17 cellular contexts compared by ENCODE assay signal in the genomic region with DNA sequence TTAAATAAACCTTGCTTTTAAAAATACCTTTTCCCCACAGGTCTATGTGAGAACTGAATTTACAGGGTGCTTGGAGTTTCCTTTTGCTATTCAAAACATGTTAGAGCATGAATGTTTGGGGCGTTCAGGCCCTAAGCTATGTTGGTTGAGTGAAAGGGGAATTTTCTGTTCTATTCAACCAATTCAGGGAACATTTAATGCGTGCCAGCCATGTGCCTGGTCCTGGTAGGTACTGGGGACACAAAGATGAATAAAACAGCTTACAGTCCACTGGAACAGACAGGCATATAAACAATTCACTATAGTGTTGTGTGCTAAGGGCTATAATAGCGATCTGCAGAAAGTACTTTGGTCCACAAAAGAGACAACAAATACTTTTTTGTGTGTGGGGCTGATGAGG.
DNase-seq lines count a peak whose midpoint lies in the region; ATAC-seq and TF ChIP-seq lines count a peak whose summit lies in the region.
"Had no signal": no experiment of that assay in that cellular context is flagged by ENCODE, and none has a peak within 500 bp of the region (broad histone marks: within the 10 kb centered on the region; RNA-seq: fewer than 3 reads in every experiment).

No MANE protein-coding gene starts in this region.

- H3K4me3 Mint-ChIP-seq in endothelial cell (ENCODE audit: unreplicated experiment) = no peak overlapping the region

- H3K27ac ChIP-seq in RWPE2 (ENCODE audit: poor library complexity, severe bottlenecking) (peak overlapping the region; percentile 51), smooth muscle cell (ENCODE audit: low read depth) (no peak overlapping the region), right lobe of liver (no peak overlapping the region)
- H3K27ac ChIP-seq: BLaER1 treated with 17β-estradiol and CSF1 and Interleukin-3, amounts not matched to agents 10 nM and 100 nM had no signal

- peaks cover 66% of the 10 kb centered on the region for H4K20me1 ChIP-seq in smooth muscle cell (ENCODE audit: low read depth)

- peaks cover 16% of the 10 kb centered on the region for H3K9me3 Mint-ChIP-seq in endothelial cell (ENCODE audit: unreplicated experiment)

- TF ChIP-seq CTCF in RWPE2 (IDR thresholded peaks at IDR 0.05; ENCODE audit: poor library complexity, severe bottlenecking) (no peak), endothelial cell (IDR thresholded peaks at IDR 0.05; ENCODE audit: unreplicated experiment) (no peak), smooth muscle cell (IDR thresholded peaks at IDR 0.05; ENCODE audit: borderline replicate concordance, insufficient read depth, poor library complexity, severe bottlenecking) (no peak), right lobe of liver (IDR thresholded peaks at IDR 0.05) (no peak)

- intact Hi-C loops in right lobe of liver (cut with DNase I) = no loop called here

- H3K4me3 ChIP-seq in RWPE2 (ENCODE audit: severe bottlenecking) (no peak overlapping the region), smooth muscle cell (no peak overlapping the region), right lobe of liver (no peak overlapping the region)
- H3K4me3 ChIP-seq: K562 had no signal

- H3K4me2 ChIP-seq in smooth muscle cell = no peak overlapping the region
- H3K4me2 ChIP-seq: BLaER1 treated with 17β-estradiol and CSF1 and Interleukin-3, amounts not matched to agents 10 nM and 100 nM had no signal

- no peak overlapping the region for H2AFZ ChIP-seq in smooth muscle cell (ENCODE audit: low read depth)

- H3K27me3 Mint-ChIP-seq in endothelial cell (ENCODE audit: unreplicated experiment) = peaks cover 2% of the 10 kb centered on the region

- H3K79me2 ChIP-seq in smooth muscle cell (ENCODE audit: low read depth) = peaks cover 90% of the 10 kb centered on the region

- H3K36me3 Mint-ChIP-seq in endothelial cell (ENCODE audit: low read depth, unreplicated experiment) = peaks cover 29% of the 10 kb centered on the region

- H3K27me3 ChIP-seq in RWPE2 (ENCODE audit: insufficient read depth, poor library complexity, severe bottlenecking) = no peaks in the 10 kb centered on the region
- H3K27me3 ChIP-seq in smooth muscle cell (ENCODE audit: low read depth) = no peaks in the 10 kb centered on the region
- no peaks in the 10 kb centered on the region for H3K27me3 ChIP-seq in right lobe of liver
- H3K27me3 ChIP-seq: BLaER1 treated with 17β-estradiol and CSF1 and Interleukin-3, amounts not matched to agents 10 nM and 100 nM had no signal

- ATAC-seq in RWPE2 (ENCODE audit: low read depth) = peak; percentile 74
- ATAC-seq in GM19328 (IDR thresholded peaks at IDR 0.05; ENCODE audit: unreplicated experiment) = no peak
- no peak for ATAC-seq in right lobe of liver
- ATAC-seq: K562 had no signal

- TF ChIP-seq POLR2A in right lobe of liver (IDR thresholded peaks at IDR 0.05) = no peak

- H3K36me3 ChIP-seq in RWPE2 (ENCODE audit: low read depth) = no peaks in the 10 kb centered on the region
- H3K36me3 ChIP-seq in smooth muscle cell (ENCODE audit: low read depth) = peaks cover 2% of the 10 kb centered on the region
- H3K36me3 ChIP-seq in right lobe of liver = no peaks in the 10 kb centered on the region

- no peaks in the 10 kb centered on the region for H3K9me3 ChIP-seq in RWPE2 (ENCODE audit: severe bottlenecking)
- H3K9me3 ChIP-seq in smooth muscle cell (replicated peaks; ENCODE audit: low read depth) = no peaks in the 10 kb centered on the region
- no peaks in the 10 kb centered on the region for H3K9me3 ChIP-seq in right lobe of liver

- H3K9ac ChIP-seq in smooth muscle cell (ENCODE audit: low read depth) = no peak overlapping the region
- H3K9ac ChIP-seq: BLaER1 treated with 17β-estradiol and CSF1 and Interleukin-3, amounts not matched to agents 10 nM and 100 nM had no signal

- no peaks in the 10 kb centered on the region for H3K4me1 Mint-ChIP-seq in endothelial cell (ENCODE audit: unreplicated experiment)

- WGBS in smooth muscle cell (ENCODE audit: low lambda C conversion rate) = 80% methylated on average over 3 of the region's 3 CpGs
- 83% methylated on average over 2 of the region's 3 CpGs for WGBS in right lobe of liver (ENCODE audit: insufficient coverage, low coverage, low lambda C conversion rate, missing lambda C conversion rate)

- H3K4me1 ChIP-seq in RWPE2 (ENCODE audit: insufficient read depth, poor library complexity, severe bottlenecking) (peaks cover 24% of the 10 kb centered on the region), smooth muscle cell (ENCODE audit: low read depth) (no peaks in the 10 kb centered on the region), right lobe of liver (peaks cover 0 to 13% (median 0%) of the 10 kb centered on the region in 4 donors)
- H3K4me1 ChIP-seq: BLaER1 treated with 17β-estradiol and CSF1 and Interleukin-3, amounts not matched to agents 10 nM and 100 nM had no signal

- no peaks in the 10 kb centered on the region for H3F3A ChIP-seq in smooth muscle cell (ENCODE audit: low read depth)

- no peak for DNase-seq in RWPE2 (ENCODE audit: low spot score)
- no peak for DNase-seq in endothelial cell (ENCODE audit: low spot score)
- peak; percentile 26 to 37 for DNase-seq in hippocampal formation (lab: John Stamatoyannopoulos, UW)
- peak; percentile 76 for DNase-seq in superior temporal gyrus (ENCODE audit: extremely low spot score)
- DNase-seq in smooth muscle cell (lab: John Stamatoyannopoulos, UW; ENCODE audit: unreplicated experiment) = no peak
- no peak for DNase-seq in mucosa of gallbladder (ENCODE audit: low spot score)
- no peak for DNase-seq in right lobe of liver
- DNase-seq: DMS79, NCI-H1105, NCI-H2227 treated with DMSO at 0.1 percent for 48 hours, NCI-H524, NCI-H82, OCI-M1, SHP77 treated with DMSO at 0.1 percent for 48 hours had no signal

- H3K27ac Mint-ChIP-seq in endothelial cell (ENCODE audit: unreplicated experiment) = peak overlapping the region; percentile 65

Comparison
In these comparisons a context has a peak if more than half of its experiments do, and no peak if none do; other contexts are left out.
1. DNase-seq: peak in hippocampal formation (2 of 2) and superior temporal gyrus (single experiment); none in RWPE2 (single experiment), endothelial cell (single experiment), smooth muscle cell (single experiment), mucosa of gallbladder (single experiment) and right lobe of liver (0 of 3).